ENCODE assay signal across 34 cellular contexts in the genomic region with DNA sequence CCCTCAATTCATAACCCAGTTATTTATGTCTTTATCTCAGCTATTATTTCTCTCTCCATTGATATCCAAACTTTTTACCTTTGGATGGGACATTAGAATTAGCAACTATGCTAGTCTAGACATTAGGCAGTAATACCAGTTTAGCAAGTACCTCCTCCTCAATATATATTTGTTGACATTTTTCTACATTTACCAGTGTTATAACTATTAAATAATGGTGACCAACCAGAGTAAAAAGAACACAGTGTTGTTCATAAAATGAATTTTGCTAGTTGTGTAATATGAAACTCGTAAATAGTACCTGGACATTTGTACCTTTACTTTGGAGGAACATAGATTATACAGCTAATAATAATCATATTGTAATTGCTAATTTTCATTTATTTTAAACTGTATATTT.
"Had no signal": no experiment of that assay in that cellular context is flagged by ENCODE, and none has a peak within 500 bp of the region (broad histone marks: within the 10 kb centered on the region; RNA-seq: fewer than 3 reads in every experiment).

No MANE protein-coding gene starts in this region.

- DNase-seq: Karpas-422, Kasumi-1, MG63, MM.1S, MV-4-11, NCI-H1048, NCI-H1092, NCI-H1092 treated with DMSO at 0.1 percent for 48 hours, NCI-H1105, NCI-H1105 treated with DMSO at 0.1 percent for 48 hours, NCI-H1417, NCI-H1417 treated with DMSO at 0.1 percent for 48 hours, NCI-H1436, NCI-H1436 treated with DMSO at 0.1 percent for 48 hours, NCI-H146, NCI-H1694, NCI-H1694 treated with DMSO at 0.1 percent for 48 hours, NCI-H187, NCI-H187 treated with DMSO at 0.1 percent for 48 hours, NCI-H1930, NCI-H2029, NCI-H2029 treated with DMSO at 0.1 percent for 48 hours, NCI-H2081, NCI-H2081 treated with DMSO at 0.1 percent for 48 hours, NCI-H2107, NCI-H2171, NCI-H2171 treated with DMSO at 0.1 percent for 48 hours, NCI-H2227 treated with DMSO at 0.1 percent for 48 hours, NCI-H226, NCI-H345, NCI-H446, NCI-H446 treated with DMSO at 0.1 percent for 48 hours, NCI-H510A, NCI-H510A treated with DMSO at 0.1 percent for 48 hours had no signal

- H3K4me3 ChIP-seq: MG63 had no signal
